Comparison of ENCODE assay signal across 1 cellular context in genomic region chr5:147287181-147287580, GRCh38.
TF ChIP-seq lines count a peak whose summit lies in the region.

No MANE protein-coding gene starts in this region.

TF ChIP-seq in H1, 55 proteins besides CTCF, POLR2A, EP300 and RAD21 (continued from another document):
- no peak for TF ChIP-seq CHD7 (IDR thresholded peaks at IDR 0.05; ENCODE audit: insufficient replicate concordance, low read length)
- TF ChIP-seq NANOG (IDR thresholded peaks at IDR 0.05; ENCODE audit: insufficient read depth, low read depth, low read length, poor library complexity, severe bottlenecking), result no peak
- TF ChIP-seq TAF1 (IDR thresholded peaks at IDR 0.05; ENCODE audit: low read depth, low read length), result no peak
- TF ChIP-seq KDM1A (IDR thresholded peaks at IDR 0.05; ENCODE audit: borderline replicate concordance, low read length), result no peak
- TF ChIP-seq EZH2 (IDR thresholded peaks at IDR 0.05; ENCODE audit: low read depth, low read length, severe bottlenecking), result no peak
- no peak for TF ChIP-seq SIX5 (IDR thresholded peaks at IDR 0.05; ENCODE audit: low read depth, low read length)
- TF ChIP-seq GTF2F1 (IDR thresholded peaks at IDR 0.05; ENCODE audit: borderline replicate concordance, low read depth, low read length), result no peak
- TF ChIP-seq GABPA (IDR thresholded peaks at IDR 0.05; ENCODE audit: borderline replicate concordance, insufficient read depth, low read length), result no peak
- no peak for TF ChIP-seq ZNF274 (IDR thresholded peaks at IDR 0.05; ENCODE audit: borderline replicate concordance, extremely low read depth, low read length)
- no peak for TF ChIP-seq KDM4A (IDR thresholded peaks at IDR 0.05; ENCODE audit: low read depth, low read length, severe bottlenecking)
